1 cellular context compared by ENCODE assay signal in the genomic region with DNA sequence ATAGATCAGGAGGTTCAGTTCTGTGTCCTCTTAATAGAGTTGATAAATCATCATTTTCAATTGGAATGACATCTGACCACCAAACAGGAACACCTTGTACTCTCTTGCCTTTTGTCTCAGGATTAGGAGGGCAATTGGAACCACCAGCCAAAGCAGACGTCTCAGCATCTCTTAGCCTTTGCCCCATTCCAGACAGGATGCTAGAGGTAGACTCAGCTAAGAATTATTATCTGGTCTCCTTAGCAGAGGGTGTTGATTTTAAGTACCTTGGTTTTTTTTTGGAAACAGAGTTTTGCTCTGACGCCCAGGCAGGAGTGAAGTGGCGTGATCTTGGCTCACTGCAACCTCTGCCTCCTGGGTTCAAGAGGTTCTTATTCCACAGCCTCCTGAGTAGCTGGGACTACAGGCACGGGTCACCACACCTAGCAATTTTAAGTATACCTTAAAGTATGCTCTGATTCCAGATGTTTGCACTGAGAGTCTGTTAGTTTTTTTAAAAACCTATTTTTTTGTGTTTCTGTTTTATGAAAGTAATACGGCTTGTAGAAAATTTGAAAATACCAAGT.
TF ChIP-seq lines count a peak whose summit lies in the region.

No MANE protein-coding gene starts in this region.

TF ChIP-seq in HepG2, 621 proteins besides CTCF, POLR2A, EP300 and RAD21 (continued from another document):
- TF ChIP-seq, protein P1, sequence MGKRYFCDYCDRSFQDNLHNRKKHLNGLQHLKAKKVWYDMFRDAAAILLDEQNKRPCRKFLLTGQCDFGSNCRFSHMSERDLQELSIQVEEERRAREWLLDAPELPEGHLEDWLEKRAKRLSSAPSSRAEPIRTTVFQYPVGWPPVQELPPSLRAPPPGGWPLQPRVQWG (CRISPR knock-in tag; IDR thresholded peaks at IDR 0.05; ENCODE audit: borderline replicate concordance, low read depth): no peak
- TF ChIP-seq GFI1 (CRISPR knock-in tag; IDR thresholded peaks at IDR 0.05; ENCODE audit: borderline replicate concordance) (no peak), ZNF652 (CRISPR knock-in tag; IDR thresholded peaks at IDR 0.05; ENCODE audit: borderline replicate concordance, low read depth) (no peak), NR2C2 (CRISPR knock-in tag; IDR thresholded peaks at IDR 0.05; ENCODE audit: borderline replicate concordance) (no peak), MLLT10 (CRISPR knock-in tag; IDR thresholded peaks at IDR 0.05) (no peak), RELA (CRISPR knock-in tag; IDR thresholded peaks at IDR 0.05) (no peak), EZH2 (conservative IDR thresholded peaks at IDR 0.05; ENCODE audit: low read depth, low read length) (no peak), ARHGAP35 (CRISPR knock-in tag; IDR thresholded peaks at IDR 0.05; ENCODE audit: borderline replicate concordance) (no peak), ZNF619 (CRISPR knock-in tag; IDR thresholded peaks at IDR 0.05) (no peak), ZNF138 (CRISPR knock-in tag; IDR thresholded peaks at IDR 0.05; ENCODE audit: low read depth) (no peak), ZNF724P (CRISPR knock-in tag; IDR thresholded peaks at IDR 0.05; ENCODE audit: borderline replicate concordance) (no peak)
- TF ChIP-seq, protein P2, sequence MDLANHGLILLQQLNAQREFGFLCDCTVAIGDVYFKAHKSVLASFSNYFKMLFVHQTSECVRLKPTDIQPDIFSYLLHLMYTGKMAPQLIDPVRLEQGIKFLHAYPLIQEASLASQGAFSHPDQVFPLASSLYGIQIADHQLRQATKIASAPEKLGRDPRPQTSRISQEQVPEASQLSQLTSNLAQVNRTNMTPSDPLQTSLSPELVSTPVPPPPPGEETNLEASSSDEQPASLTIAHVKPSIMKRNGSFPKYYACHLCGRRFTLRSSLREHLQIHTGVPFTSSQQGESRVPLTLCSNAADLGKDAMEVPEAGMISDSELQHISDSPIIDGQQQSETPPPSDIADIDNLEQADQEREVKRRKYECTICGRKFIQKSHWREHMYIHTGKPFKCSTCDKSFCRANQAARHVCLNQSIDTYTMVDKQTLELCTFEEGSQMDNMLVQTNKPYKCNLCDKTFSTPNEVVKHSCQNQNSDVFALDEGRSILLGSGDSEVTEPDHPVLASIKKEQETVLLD (CRISPR knock-in tag; IDR thresholded peaks at IDR 0.05; ENCODE audit: low read depth): no peak
